Comparison of ENCODE assay signal across 24 cellular contexts in the genomic region with DNA sequence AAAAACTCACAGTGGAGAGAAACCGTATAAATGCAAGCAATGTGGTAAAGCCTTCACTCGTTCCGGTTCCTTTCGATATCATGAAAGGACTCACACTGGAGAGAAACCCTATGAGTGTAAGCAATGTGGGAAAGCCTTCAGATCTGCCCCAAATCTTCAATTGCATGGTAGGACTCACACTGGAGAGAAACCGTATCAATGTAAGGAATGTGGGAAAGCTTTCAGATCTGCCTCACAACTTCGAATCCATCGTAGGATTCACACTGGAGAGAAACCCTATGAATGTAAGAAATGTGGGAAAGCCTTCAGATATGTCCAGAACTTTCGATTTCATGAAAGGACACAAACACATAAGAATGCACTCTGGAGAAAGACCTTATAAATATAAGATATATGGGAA.
"Had no signal": no experiment of that assay in that cellular context is flagged by ENCODE, and none has a peak within 500 bp of the region (broad histone marks: within the 10 kb centered on the region; RNA-seq: fewer than 3 reads in every experiment).

No MANE protein-coding gene starts in this region.

- H3K9me3 ChIP-seq: prostate gland had no signal

- H3K4me2 ChIP-seq: hepatocyte had no signal

- H3K79me2 ChIP-seq: hepatocyte had no signal

- ATAC-seq: heart right ventricle; left colon; left lung; lower lobe of right lung; naive thymus-derived CD4-positive, alpha-beta T cell; natural killer cell treated with Interleukin-12 subunit alpha and Interleukin-12 subunit beta and Interleukin-15 and Interleukin-18, amount 100 ng/mL, for 72 hours; right cardiac atrium; stimulated activated effector memory CD8-positive, alpha-beta T cell treated with anti-CD3 and anti-CD28 coated beads, Interleukin-12 subunit alpha, Interleukin-12 subunit beta, amount 100 ng/mL, for 72 hours had no signal

- H3K4me1 ChIP-seq: heart right ventricle, left lung, lower lobe of right lung, prostate gland, sigmoid colon, spleen, tibial nerve, uterus had no signal

- H3K27ac ChIP-seq: heart right ventricle, hepatocyte, left lung, lower lobe of right lung, ovary, prostate gland, sigmoid colon, spleen, tibial nerve, uterus had no signal

- FAIRE-seq: keratinocyte, small intestine had no signal

- DNase-seq: heart right ventricle; kidney glomerular epithelial cell; left colon; left lung; lower lobe of right lung; mammary epithelial cell; naive thymus-derived CD4-positive, alpha-beta T cell; ovary; posterior cingulate gyrus; retina; right cardiac atrium; sigmoid colon; small intestine; spleen; stimulated activated CD4-positive, alpha-beta T cell treated with anti-CD3 and anti-CD28 coated beads, Interleukin-4, amount 100 ng/mL, for 24 hours; stimulated activated naive CD4-positive, alpha-beta T cell; substantia nigra; uterus had no signal

- H3K27me3 ChIP-seq: heart right ventricle, hepatocyte, left lung, ovary, sigmoid colon, spleen, tibial nerve, uterus had no signal

- H3K36me3 ChIP-seq: ovary, uterus had no signal

- H2AFZ ChIP-seq: hepatocyte had no signal

- H3K4me3 ChIP-seq: heart right ventricle, hepatocyte, left lung, lower lobe of right lung, ovary, prostate gland, sigmoid colon, spleen, tibial nerve, uterus had no signal
